Comparison of ENCODE assay signal across 13 cellular contexts in genomic region chr1:229027158-229027557, GRCh38.
DNase-seq lines count a peak whose midpoint lies in the region; ATAC-seq and TF ChIP-seq lines count a peak whose summit lies in the region.
"Had no signal": no experiment of that assay in that cellular context is flagged by ENCODE, and none has a peak within 500 bp of the region (broad histone marks: within the 10 kb centered on the region; RNA-seq: fewer than 3 reads in every experiment).

No MANE protein-coding gene starts in this region.

- H3K4me3 ChIP-seq in BLaER1 treated with 17β-estradiol and CSF1 and Interleukin-3, amounts not matched to agents 10 nM and 100 nM, result peak overlapping the region in 2 of 10 experiments; percentile 14 to 53; a peak in 3 of 20 replicates
- no peak overlapping the region for H3K4me3 ChIP-seq in HUES48 (ENCODE audit: low read depth, low read length)

- H3K9me3 ChIP-seq in BLaER1 treated with 17β-estradiol and CSF1 and Interleukin-3, amounts not matched to agents 10 nM and 100 nM (replicated peaks in 1 of 11), result no peaks in the 10 kb centered on the region
- no peaks in the 10 kb centered on the region for H3K9me3 ChIP-seq in HUES48 (ENCODE audit: control insufficient read depth, insufficient read depth, low read length)

- peak overlapping the region in 10 of 11 experiments; percentile 6 to 86 (median 52); a peak in 14 of 22 replicates for H3K27ac ChIP-seq in BLaER1 treated with 17β-estradiol and CSF1 and Interleukin-3, amounts not matched to agents 10 nM and 100 nM
- H3K27ac ChIP-seq in HUES48 (ENCODE audit: low read depth, low read length) (peak overlapping the region; percentile 92), adipose tissue (ENCODE audit: low read depth, low read length) (peak overlapping the region; percentile 21)
- H3K27ac ChIP-seq: foreskin keratinocyte, VCaP had no signal

- no peak overlapping the region for H3K4me3 Mint-ChIP-seq in mesothelial cell of epicardium

- no peaks in the 10 kb centered on the region for H3K27me3 Mint-ChIP-seq in mesothelial cell of epicardium (ENCODE audit: low read depth)

- H3K27ac Mint-ChIP-seq in mesothelial cell of epicardium, result peak overlapping the region; percentile 56

- no peak for DNase-seq in mesothelial cell of epicardium (ENCODE audit: low spot score in 2 of 2, unreplicated experiment in 2 of 2)
- no peak for DNase-seq in 8988T
- DNase-seq in posterior vena cava (ENCODE audit: low spot score), result no peak
- DNase-seq in OCI-M1 (lab: John Stamatoyannopoulos, UW), result no peak
- DNase-seq: kidney, NCI-H446, SHP77 had no signal

- H3K4me1 ChIP-seq in BLaER1 treated with 17β-estradiol and CSF1 and Interleukin-3, amounts not matched to agents 10 nM and 100 nM, result peaks cover 15 to 93% (median 56%) of the 10 kb centered on the region in 10 experiments
- peaks cover 29% of the 10 kb centered on the region for H3K4me1 ChIP-seq in HUES48 (ENCODE audit: control insufficient read depth, insufficient read depth, low read length)

- peaks cover 35% of the 10 kb centered on the region for H3K4me1 Mint-ChIP-seq in mesothelial cell of epicardium

- H3K9me3 Mint-ChIP-seq in mesothelial cell of epicardium, result no peaks in the 10 kb centered on the region

- peak overlapping the region in 6 of 11 experiments; percentile 33 to 73 (median 63); a peak in 11 of 22 replicates for H3K9ac ChIP-seq in BLaER1 treated with 17β-estradiol and CSF1 and Interleukin-3, amounts not matched to agents 10 nM and 100 nM
- H3K9ac ChIP-seq in HUES48 (ENCODE audit: low read depth, low read length), result no peak overlapping the region

- no peaks in the 10 kb centered on the region for H3K36me3 ChIP-seq in BLaER1 treated with 17β-estradiol and CSF1 and Interleukin-3, amounts not matched to agents 10 nM and 100 nM
- H3K36me3 ChIP-seq in HUES48 (ENCODE audit: control insufficient read depth, insufficient read depth, low read length), result no peaks in the 10 kb centered on the region

- intact Hi-C loops in posterior vena cava (cut with DNase I), result no loop called here

- H3K27me3 ChIP-seq in BLaER1 treated with 17β-estradiol and CSF1 and Interleukin-3, amounts not matched to agents 10 nM and 100 nM, result peaks cover 8 to 78% (median 46%) of the 10 kb centered on the region in 11 experiments; a peak in 21 of 22 replicates
- H3K27me3 ChIP-seq in HUES48 (ENCODE audit: control insufficient read depth, insufficient read depth, low read length), result no peaks in the 10 kb centered on the region

- TF ChIP-seq CTCF in mesothelial cell of epicardium (IDR thresholded peaks at IDR 0.05; ENCODE audit: unreplicated experiment), result no peak

- 56 to 79% (median 70%) methylated on average over 5 of the region's 5 CpGs for WGBS in adipose tissue, 3 donors

- ATAC-seq in GM21717 (IDR thresholded peaks at IDR 0.05; ENCODE audit: unreplicated experiment), result no peak
- ATAC-seq: foreskin keratinocyte had no signal

- H4K20me1 ChIP-seq in BLaER1 treated with 17β-estradiol and CSF1 and Interleukin-3, amounts not matched to agents 10 nM and 100 nM, result peaks cover 0 to 4% (median 0%) of the 10 kb centered on the region in 11 experiments; a peak in 2 of 22 replicates

- no peaks in the 10 kb centered on the region for H3K36me3 Mint-ChIP-seq in mesothelial cell of epicardium

- peak overlapping the region; percentile 59 to 94 (median 81) for H3K4me2 ChIP-seq in BLaER1 treated with 17β-estradiol and CSF1 and Interleukin-3, amounts not matched to agents 10 nM and 100 nM

Comparison
In these comparisons a context has a peak if more than half of its experiments do, and no peak if none do; other contexts are left out.
1. H3K27ac ChIP-seq: peak in every context shown above with its lines; median percentile 92 in HUES48; 52 in BLaER1 treated with 17β-estradiol and CSF1 and Interleukin-3, amounts not matched to agents 10 nM and 100 nM; 21 in adipose tissue.